ENCODE assay signal across 8 cellular contexts in the genomic region with DNA sequence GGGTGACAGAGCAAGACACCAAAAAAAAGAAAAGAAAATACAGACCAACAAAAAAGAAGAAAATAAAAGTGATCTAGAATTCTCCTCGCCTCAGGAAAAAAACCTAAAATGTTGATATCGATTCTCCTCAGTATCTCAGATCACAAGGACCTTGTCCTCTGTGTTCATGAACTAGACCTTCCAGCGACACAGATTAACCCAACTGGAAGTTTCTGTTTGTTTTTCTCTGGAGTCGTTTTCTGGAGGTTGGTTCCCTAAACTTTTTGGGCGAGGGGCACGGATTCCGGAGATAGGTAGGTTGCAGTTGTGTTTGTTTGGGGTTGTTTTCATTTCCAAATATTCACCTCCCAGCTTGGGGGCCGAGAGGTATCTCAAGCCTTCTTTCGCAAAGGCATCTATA. TPM values are rescaled to one million over a fixed set of nuclear protein-coding genes. Genes with fewer than 3 reads are reported as not detected.
A peak's percentile ranks its signal among the peaks of the same experiment; 100 is the strongest.
DNase-seq lines count a peak whose midpoint lies in the region; ATAC-seq, FAIRE-seq and TF ChIP-seq lines count a peak whose summit lies in the region.

No MANE protein-coding gene starts in this region.

- no peak for TF ChIP-seq POLR2A in A549 (IDR thresholded peaks at IDR 0.05; ENCODE audit: low read length)
- no peak for TF ChIP-seq POLR2A in H54 (IDR thresholded peaks at IDR 0.05; ENCODE audit: low read depth, low read length)

- no peak for TF ChIP-seq RAD21 in A549 (conservative IDR thresholded peaks at IDR 0.05 in 1 of 2, IDR thresholded peaks at IDR 0.05 in 1 of 2)

- H3K4me1 Mint-ChIP-seq in naive B cell = peaks cover 13 to 25% (median 18%) of the 10 kb centered on the region in 3 donors

- no peaks in the 10 kb centered on the region for H3K9me3 ChIP-seq in A549

- H3K4me3 ChIP-seq in A549 = peak overlapping the region; percentile 83
- peak overlapping the region; percentile 96 to 97 for H3K4me3 ChIP-seq in cardiac fibroblast (replicated peaks in 1 of 2; ENCODE audit: low read depth in 2 of 2, low read length in 2 of 2)

- H3K27ac ChIP-seq in A549 = peak overlapping the region; percentile 62 to 77
- no peak overlapping the region for H3K27ac ChIP-seq in RWPE1

- FAIRE-seq in A549 (lab: Jason Lieb, UNC) (no peak), H54 (lab: Jason Lieb, UNC) (no peak)

- no peaks in the 10 kb centered on the region for H3K9me3 Mint-ChIP-seq in naive B cell

- H3K36me3 Mint-ChIP-seq in naive B cell = peaks cover 0 to 4% of the 10 kb centered on the region in 2 donors

- WGBS in A549 (ENCODE audit: missing lambda C conversion rate) = 36% methylated on average over 9 of the region's 9 CpGs

- H3K27ac Mint-ChIP-seq in naive B cell = peak overlapping the region in 3 of 6 donors; percentile 89 to 94 (median 93)

- H3K4me2 ChIP-seq in A549 = peak overlapping the region; percentile 79

- POLR2A ChIA-PET in A549 (lab: Yijun Ruan, JAX) (interaction anchor here (1.0 to 1.1 kb wide), 3 partner anchors 22 to 66 kb away, joined by 3 to 5 read pairs (median 3); partner anchors contain the start of gene WSB2), HEK293T (lab: Yijun Ruan, JAX) (interaction anchor here (0.6 to 1.9 kb wide), 11 partner anchors 10 to 138 kb away, joined by 3 to 7 read pairs (median 4); partner anchors contain the start of gene PEBP1), RWPE1 (lab: Yijun Ruan, JAX; ENCODE audit: low non-redundant PET) (interaction anchor here (1.0 kb wide), 1 partner anchor 46 kb away, joined by 4 read pairs; no protein-coding TSS in a partner anchor)

- ATAC-seq in A549 = peak in 1 of 2 experiments; percentile 33; a peak in 2 of 6 replicates
- no peak for ATAC-seq in naive B cell (ENCODE audit: low read depth in 2 of 2)

- CTCF ChIA-PET in A549 (lab: Yijun Ruan, JAX) (interaction anchor here (0.7 to 3.1 kb wide), 2 partner anchors 134 to 141 kb away, joined by 3 to 28 read pairs; no protein-coding TSS in a partner anchor), HEK293T (lab: Yijun Ruan, JAX) (no interaction called here), RWPE1 (lab: Yijun Ruan, JAX) (interaction anchor here (0.7 kb wide), 1 partner anchor 897 kb away, joined by 4 read pairs; no protein-coding TSS in a partner anchor)

- no peak for DNase-seq in A549 (ENCODE audit: low read depth in 1 of 2, low spot score in 1 of 2)
- no peak for DNase-seq in HEK293T (ENCODE audit: extremely low spot score)
- DNase-seq in cardiac fibroblast (ENCODE audit: low read depth in 2 of 2) = no peak
- DNase-seq in naive B cell = no peak
- DNase-seq in RWPE1 (ENCODE audit: low spot score) = no peak
- DNase-seq in H54 (ENCODE audit: insufficient read length, low spot score) = no peak
- DNase-seq in stimulated activated CD4-positive, alpha-beta T cell treated with anti-CD3 and anti-CD28 coated beads, Interleukin-4, amount 100 ng/mL, for 4 hours = no peak
- no peak for DNase-seq in stimulated activated CD4-positive, alpha-beta T cell treated with anti-CD3 and anti-CD28 coated beads, Interleukin-15, amount 100 ng/mL, for 24 hours

- no peak for TF ChIP-seq CTCF in A549 (IDR thresholded peaks at IDR 0.05)
- no peak for TF ChIP-seq CTCF in cardiac fibroblast (IDR thresholded peaks at IDR 0.05; ENCODE audit: low read depth, low read length)
- TF ChIP-seq CTCF in RWPE1 (conservative IDR thresholded peaks at IDR 0.05; ENCODE audit: low read depth) = no peak

- peaks cover 16% of the 10 kb centered on the region for H3K4me1 ChIP-seq in A549

- H3K27me3 Mint-ChIP-seq in naive B cell = no peaks in the 10 kb centered on the region

- TF ChIP-seq EP300 in A549 (IDR thresholded peaks at IDR 0.05) = no peak

- peak overlapping the region in 7 of 8 donors; percentile 80 to 93 (median 91) for H3K4me3 Mint-ChIP-seq in naive B cell

TF ChIP-seq in A549, 52 proteins besides CTCF, POLR2A, EP300 and RAD21:
- TF ChIP-seq PHF8 (IDR thresholded peaks at IDR 0.05; ENCODE audit: borderline replicate concordance, low read depth) (no peak), BHLHE40 (IDR thresholded peaks at IDR 0.05; ENCODE audit: low read depth, low read length) (no peak), KDM1A (IDR thresholded peaks at IDR 0.05; ENCODE audit: low read depth) (no peak), MAFK (IDR thresholded peaks at IDR 0.05; ENCODE audit: partially characterized antibody) (no peak)
TF ChIP-seq in A549: peak in this region for 0.

TF ChIP-seq in HEK293T, 16 proteins besides CTCF, POLR2A, EP300 and RAD21:
- TF ChIP-seq CTBP1 (IDR thresholded peaks at IDR 0.05; ENCODE audit: borderline replicate concordance) (no peak), ARNT (IDR thresholded peaks at IDR 0.05) (0 out of 2 replicates have a peak, but pooled peaks have one; percentile 10)

RNA-seq across cellular contexts. Expression of gene RFC5, which starts 0.6 kb away (rescaled TPM):
- polyA plus RNA-seq in A549 (2011; rRNA removed) = 64.7 and 66.9 TPM in 2 replicates
- 53.7 and 59.8 TPM in 2 replicates for polyA plus RNA-seq in A549 (2012; cell fraction: cytosol; rRNA removed)
- polyA plus RNA-seq in A549 (2012; cell fraction: nucleus; rRNA removed) = 59.7 and 62.4 TPM in 2 replicates
- polyA plus RNA-seq in A549 (2017; fragmentation: RNase III; extraction: RNeasy Plus Mini Kit Qiagen cat#74134 plus additional on column Dnase treatment) = 51.7 to 58.6 TPM (median 57.5 TPM) in 3 replicates
- 34.3 and 35.0 TPM in 2 replicates for polyA minus RNA-seq in A549 (2011; rRNA and poly(A)+ RNA removed)
- 10 to 100 TPM; 16.0 to 26.8 (median 24.1) TPM for polyA plus RNA-seq in naive B cell (ENCODE audit: low read depth in 6 of 6)

RNA-seq across cellular contexts. Expression of gene WSB2, which starts 45.0 kb away (rescaled TPM):
- polyA plus RNA-seq in A549 (2011; rRNA removed) (93.5 and 121 TPM in 2 replicates), A549 (2017; fragmentation: RNase III; extraction: RNeasy Plus Mini Kit Qiagen cat#74134 plus additional on column Dnase treatment) (39.4 to 40.5 TPM (median 40.1 TPM) in 3 replicates), naive B cell (ENCODE audit: low read depth in 6 of 6) (10 to 100 TPM in 1 of 6 donors, 1 to 10 TPM in 5; 5.8 to 12.8 (median 8.3) TPM)
- 64.8 and 76.5 TPM in 2 replicates for polyA plus RNA-seq in A549 (2012; cell fraction: cytosol; rRNA removed)
- polyA plus RNA-seq in A549 (2012; cell fraction: nucleus; rRNA removed) = 27.8 and 39.1 TPM in 2 replicates
- 262 and 314 TPM in 2 replicates for polyA minus RNA-seq in A549 (2011; rRNA and poly(A)+ RNA removed)

RNA-seq across cellular contexts. Expression of gene KSR2, which starts 47.2 kb away (rescaled TPM):
- polyA plus RNA-seq in A549 (2011; rRNA removed) (1.2 and 1.7 TPM in 2 replicates), A549 (2017; fragmentation: RNase III; extraction: RNeasy Plus Mini Kit Qiagen cat#74134 plus additional on column Dnase treatment) (0.33 to 0.55 TPM (median 0.37 TPM) in 3 replicates), naive B cell (ENCODE audit: low read depth in 6 of 6) (not detected)
- 0.22 and 0.34 TPM in 2 replicates for polyA plus RNA-seq in A549 (2012; cell fraction: cytosol; rRNA removed)
- 0.29 and 0.53 TPM in 2 replicates for polyA plus RNA-seq in A549 (2012; cell fraction: nucleus; rRNA removed)
- 2.9 and 3.1 TPM in 2 replicates for polyA minus RNA-seq in A549 (2011; rRNA and poly(A)+ RNA removed)
